ENCODE assay signal across 17 cellular contexts in genomic region chr12:96529912-96530311, GRCh38. TPM values are rescaled to one million over a fixed set of nuclear protein-coding genes. Genes with fewer than 3 reads are reported as not detected.
A peak's percentile ranks its signal among the peaks of the same experiment; 100 is the strongest.
DNase-seq lines count a peak whose midpoint lies in the region; ATAC-seq and TF ChIP-seq lines count a peak whose summit lies in the region.
"Had no signal": no experiment of that assay in that cellular context is flagged by ENCODE, and none has a peak within 500 bp of the region (broad histone marks: within the 10 kb centered on the region; RNA-seq: fewer than 3 reads in every experiment).

No MANE protein-coding gene starts in this region.

- POLR2A ChIA-PET in PC-3 (lab: Charles Lee; ENCODE audit: unreplicated experiment): no interaction called here

- H3F3A ChIP-seq in GM23338 (replicated peaks; ENCODE audit: low read depth): no peaks in the 10 kb centered on the region
- H3F3A ChIP-seq in PC-3 (ENCODE audit: low read length, unreplicated experiment): no peaks in the 10 kb centered on the region

- TF ChIP-seq CTCF in GM23338 (conservative IDR thresholded peaks at IDR 0.05; ENCODE audit: low read depth in 2 of 2) (no peak), PC-3 (conservative IDR thresholded peaks at IDR 0.05; ENCODE audit: low read depth, low read length) (no peak), nephron (IDR thresholded peaks at IDR 0.05; ENCODE audit: unreplicated experiment in 3 of 3) (no peak), nephron progenitor cell (IDR thresholded peaks at IDR 0.05) (no peak)

- H3K36me3 ChIP-seq in GM23338 (ENCODE audit: insufficient read depth) (no peaks in the 10 kb centered on the region), PC-3 (ENCODE audit: low read depth, low read length) (no peaks in the 10 kb centered on the region)
- H3K36me3 ChIP-seq: BLaER1 treated with 17β-estradiol and CSF1 and Interleukin-3, amounts not matched to agents 10 nM and 100 nM had no signal

- H3K4me1 ChIP-seq in GM23338 (ENCODE audit: insufficient read depth) (no peaks in the 10 kb centered on the region), PC-3 (ENCODE audit: insufficient read depth, low read length) (peaks cover 10% of the 10 kb centered on the region)
- H3K4me1 ChIP-seq: BLaER1 treated with 17β-estradiol and CSF1 and Interleukin-3, amounts not matched to agents 10 nM and 100 nM had no signal

- no peaks in the 10 kb centered on the region for H3K27me3 Mint-ChIP-seq in GM23338 (ENCODE audit: insufficient read depth, low read depth, poor library complexity)
- H3K27me3 Mint-ChIP-seq in nephron (ENCODE audit: low read depth): no peaks in the 10 kb centered on the region
- H3K27me3 Mint-ChIP-seq in nephron progenitor cell (ENCODE audit: low read depth, poor library complexity): no peaks in the 10 kb centered on the region
- peaks cover 0 to 18% of the 10 kb centered on the region in 2 donors for H3K27me3 Mint-ChIP-seq in stimulated activated naive B cell treated with anti-CD40 and anti-IgM and Interleukin-4, amounts not matched to agents 10 μg/mL and 1 μg/mL and 100 μg/mL, for 72 hours
- H3K27me3 Mint-ChIP-seq: B cell; CD4-positive, alpha-beta T cell had no signal

- CTCF ChIA-PET in PC-3 (lab: Charles Lee): no interaction called here

- H3K79me2 ChIP-seq in GM23338 (replicated peaks; ENCODE audit: insufficient read depth) (no peaks in the 10 kb centered on the region), PC-3 (ENCODE audit: low read length) (no peaks in the 10 kb centered on the region)

- H3K4me3 ChIP-seq in GM23338: no peak overlapping the region
- no peak overlapping the region for H3K4me3 ChIP-seq in PC-3 (ENCODE audit: low read length)
- H3K4me3 ChIP-seq: A549; BLaER1 treated with 17β-estradiol and CSF1 and Interleukin-3, amounts not matched to agents 10 nM and 100 nM had no signal

- H3K36me3 Mint-ChIP-seq in GM23338 (ENCODE audit: low read depth) (no peaks in the 10 kb centered on the region), nephron (ENCODE audit: low read depth) (no peaks in the 10 kb centered on the region), nephron progenitor cell (ENCODE audit: low read depth) (no peaks in the 10 kb centered on the region)
- no peaks in the 10 kb centered on the region for H3K36me3 Mint-ChIP-seq in stimulated activated naive B cell treated with anti-CD40 and anti-IgM and Interleukin-4, amounts not matched to agents 10 μg/mL and 1 μg/mL and 100 μg/mL, for 72 hours
- H3K36me3 Mint-ChIP-seq: CD8-positive, alpha-beta T cell had no signal

- H3K27ac ChIP-seq in GM23338 (ENCODE audit: low read depth): no peak overlapping the region
- H3K27ac ChIP-seq in PC-3 (ENCODE audit: low read length): no peak overlapping the region
- H3K27ac ChIP-seq: 22Rv1; A549; BLaER1 treated with 17β-estradiol and CSF1 and Interleukin-3, amounts not matched to agents 10 nM and 100 nM; C4-2B had no signal

- no peak overlapping the region for H3K9ac ChIP-seq in PC-3 (ENCODE audit: low read length)
- H3K9ac ChIP-seq: BLaER1 treated with 17β-estradiol and CSF1 and Interleukin-3, amounts not matched to agents 10 nM and 100 nM had no signal

- BruUV-seq in PC-3 (replicated peaks; lab: Mats Ljungman, UMichigan): no TSS peak

- H3K9me3 Mint-ChIP-seq in GM23338: no peaks in the 10 kb centered on the region; the same call in 2 of the 3 replicates
- H3K9me3 Mint-ChIP-seq in nephron: peaks cover 4% of the 10 kb centered on the region
- no peaks in the 10 kb centered on the region for H3K9me3 Mint-ChIP-seq in nephron progenitor cell
- peaks cover 0 to 2% of the 10 kb centered on the region in 2 donors for H3K9me3 Mint-ChIP-seq in stimulated activated naive B cell treated with anti-CD40 and anti-IgM and Interleukin-4, amounts not matched to agents 10 μg/mL and 1 μg/mL and 100 μg/mL, for 72 hours
- H3K9me3 Mint-ChIP-seq: CD4-positive, alpha-beta T cell; CD8-positive, alpha-beta T cell had no signal

- intact Hi-C loops in PC-3 (cut with micrococcal nuclease): no loop called here

- no peak overlapping the region for H3K27ac Mint-ChIP-seq in GM23338
- H3K27ac Mint-ChIP-seq in nephron: peak overlapping the region in 2 of 3 experiments; percentile 55 to 80
- H3K27ac Mint-ChIP-seq in nephron progenitor cell: no peak overlapping the region
- H3K27ac Mint-ChIP-seq in stimulated activated naive B cell treated with anti-CD40 and anti-IgM and Interleukin-4, amounts not matched to agents 10 μg/mL and 1 μg/mL and 100 μg/mL, for 72 hours: no peak overlapping the region
- H3K27ac Mint-ChIP-seq: B cell; CD4-positive, alpha-beta T cell; CD8-positive, alpha-beta T cell had no signal

- H3K9me3 ChIP-seq in PC-3 (ENCODE audit: low read length): no peaks in the 10 kb centered on the region
- H3K9me3 ChIP-seq: A549; BLaER1 treated with 17β-estradiol and CSF1 and Interleukin-3, amounts not matched to agents 10 nM and 100 nM; Caco-2 had no signal

- H4K20me1 ChIP-seq in GM23338 (replicated peaks; ENCODE audit: insufficient read depth): no peaks in the 10 kb centered on the region
- no peaks in the 10 kb centered on the region for H4K20me1 ChIP-seq in PC-3 (ENCODE audit: low read length)
- H4K20me1 ChIP-seq: BLaER1 treated with 17β-estradiol and CSF1 and Interleukin-3, amounts not matched to agents 10 nM and 100 nM had no signal

- H3K4me1 Mint-ChIP-seq in GM23338 (no peaks in the 10 kb centered on the region), nephron (peaks cover 10% of the 10 kb centered on the region), nephron progenitor cell (no peaks in the 10 kb centered on the region)
- H3K4me1 Mint-ChIP-seq in stimulated activated naive B cell treated with anti-CD40 and anti-IgM and Interleukin-4, amounts not matched to agents 10 μg/mL and 1 μg/mL and 100 μg/mL, for 72 hours: no peaks in the 10 kb centered on the region
- H3K4me1 Mint-ChIP-seq: B cell had no signal

- no peak overlapping the region for H3K4me3 Mint-ChIP-seq in GM23338
- H3K4me3 Mint-ChIP-seq in nephron: no peak overlapping the region
- no peak overlapping the region for H3K4me3 Mint-ChIP-seq in nephron progenitor cell
- H3K4me3 Mint-ChIP-seq in stimulated activated naive B cell treated with anti-CD40 and anti-IgM and Interleukin-4, amounts not matched to agents 10 μg/mL and 1 μg/mL and 100 μg/mL, for 72 hours: no peak overlapping the region
- H3K4me3 Mint-ChIP-seq: B cell; CD4-positive, alpha-beta T cell; CD8-positive, alpha-beta T cell had no signal

- no peak for ATAC-seq in GM23338
- ATAC-seq in PC-3: peak; percentile 69
- no peak for ATAC-seq in stimulated activated naive B cell treated with anti-CD40 and anti-IgM and Interleukin-4, amounts not matched to agents 10 μg/mL and 1 μg/mL and 100 μg/mL, for 72 hours (replicated peaks)
- ATAC-seq: A549; CD8-positive, alpha-beta T cell had no signal

- H3K9me2 ChIP-seq in GM23338 (ENCODE audit: insufficient read depth) (no peaks in the 10 kb centered on the region), PC-3 (replicated peaks; ENCODE audit: low read length) (no peaks in the 10 kb centered on the region)

- H3K27me3 ChIP-seq in GM23338 (ENCODE audit: insufficient read depth): no peaks in the 10 kb centered on the region
- no peaks in the 10 kb centered on the region for H3K27me3 ChIP-seq in PC-3 (ENCODE audit: low read length)
- H3K27me3 ChIP-seq: BLaER1 treated with 17β-estradiol and CSF1 and Interleukin-3, amounts not matched to agents 10 nM and 100 nM had no signal

- H2AFZ ChIP-seq in GM23338 (peak overlapping the region; percentile 5; the same call in 1 of the 2 replicates), PC-3 (ENCODE audit: low read length) (no peak overlapping the region)

- H3K4me2 ChIP-seq in GM23338 (no peak overlapping the region), PC-3 (ENCODE audit: low read length) (no peak overlapping the region)
- H3K4me2 ChIP-seq: A549; BLaER1 treated with 17β-estradiol and CSF1 and Interleukin-3, amounts not matched to agents 10 nM and 100 nM had no signal

- DNase-seq in GM23338 (ENCODE audit: low spot score): no peak
- DNase-seq in PC-3: peak; percentile 18
- DNase-seq in nephron progenitor cell: no peak
- DNase-seq in stimulated activated naive B cell treated with anti-CD40 and anti-IgM and Interleukin-4, amounts not matched to agents 10 μg/mL and 1 μg/mL and 100 μg/mL, for 72 hours: no peak
- DNase-seq: AML-193; Caco-2; Calu3; CD4-positive, alpha-beta T cell; CD8-positive, alpha-beta T cell; DMS79 treated with DMSO at 0.1 percent for 48 hours; GF-D8 had no signal

TF ChIP-seq in GM23338, 12 proteins besides CTCF, POLR2A, EP300 and RAD21 (continues in another document):
- no peak for TF ChIP-seq NANOG (IDR thresholded peaks at IDR 0.05; ENCODE audit: borderline replicate concordance)
- TF ChIP-seq EZH2phosphoT487 (IDR thresholded peaks at IDR 0.05; ENCODE audit: unreplicated experiment): no peak
- TF ChIP-seq POLR2AphosphoS5 (IDR thresholded peaks at IDR 0.05; ENCODE audit: low read depth): no peak

RNA-seq across cellular contexts. Expression of gene CFAP54, which starts 40.5 kb away (rescaled TPM):
- total RNA-seq in GM23338 (2014; rRNA removed; shearing (Covaris generic)): 0.07 and 0.70 TPM in 2 replicates
- polyA plus RNA-seq in GM23338 (2016; fragmentation: Nextera tagmentation; extraction: Ambion mirVana): 0.30 and 0.76 TPM in 2 replicates
- 0.77 and 1.1 TPM in 2 replicates for total RNA-seq in PC-3 (2014; rRNA removed)

Comparison
In these comparisons a context has a peak if more than half of its experiments do, and no peak if none do; other contexts are left out.
1. H3K27ac Mint-ChIP-seq: peak in nephron (2 of 3); none in GM23338 (single experiment), nephron progenitor cell (single experiment) and stimulated activated naive B cell treated with anti-CD40 and anti-IgM and Interleukin-4, amounts not matched to agents 10 μg/mL and 1 μg/mL and 100 μg/mL, for 72 hours (single experiment).